1 cellular context compared by ENCODE assay signal in genomic region chr15:62110000-62110851, GRCh38.
TF ChIP-seq lines count a peak whose summit lies in the region.

No MANE protein-coding gene starts in this region.

TF ChIP-seq in K562, 482 proteins besides CTCF, POLR2A, EP300 and RAD21:
- no peak for TF ChIP-seq CREBBP (IDR thresholded peaks at IDR 0.05; ENCODE audit: low read depth, low read length)
- TF ChIP-seq ZMIZ1 (IDR thresholded peaks at IDR 0.05; ENCODE audit: low read depth in 2 of 2, low read length in 2 of 2) = no peak
- TF ChIP-seq FOSL1 (tag; conservative IDR thresholded peaks at IDR 0.05) = peak; percentile 45; the same call in 1 of the 2 replicates
- TF ChIP-seq POLR3G (IDR thresholded peaks at IDR 0.05; ENCODE audit: extremely low read depth, insufficient read length, insufficient replicate concordance) = no peak
- no peak for TF ChIP-seq NR3C1 (CRISPR knock-in tag; IDR thresholded peaks at IDR 0.05)
- TF ChIP-seq RBM14 (IDR thresholded peaks at IDR 0.05; ENCODE audit: borderline replicate concordance, insufficient read depth, low read depth, low read length) = no peak
- no peak for TF ChIP-seq SMAD2 (IDR thresholded peaks at IDR 0.05; ENCODE audit: low read depth, low read length)
